ENCODE assay signal across 9 cellular contexts in the genomic region with DNA sequence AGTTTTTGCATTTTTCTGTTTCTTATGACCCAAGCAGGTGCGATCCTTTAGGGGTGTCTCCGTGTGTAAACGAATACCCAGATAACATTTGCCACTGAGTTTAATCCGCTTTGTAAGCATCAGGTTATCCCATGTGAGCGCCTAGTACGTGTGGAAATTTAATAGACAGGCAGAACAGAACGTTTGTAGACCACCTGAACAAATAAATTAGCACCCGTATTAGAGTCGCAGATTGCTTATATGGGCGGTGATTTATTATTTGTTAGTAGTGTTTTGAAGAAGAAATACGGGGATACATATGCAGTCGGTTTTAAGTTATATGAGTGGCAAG. TPM values are rescaled to one million over a fixed set of nuclear protein-coding genes. Genes with fewer than 3 reads are reported as not detected.
DNase-seq lines count a peak whose midpoint lies in the region; ATAC-seq and TF ChIP-seq lines count a peak whose summit lies in the region.
"Had no signal": no experiment of that assay in that cellular context is flagged by ENCODE, and none has a peak within 500 bp of the region (broad histone marks: within the 10 kb centered on the region; RNA-seq: fewer than 3 reads in every experiment).

No MANE protein-coding gene starts in this region.

- intact Hi-C loops in activated naive CD4-positive, alpha-beta T cell treated with anti-CD3 and anti-CD28 coated beads for 36 hours (cut with micrococcal nuclease): loop anchor here (1.0 kb wide), 8 partner anchors 21 to 1079 kb away; a partner anchor contains a TSS

- peaks cover 14% of the 10 kb centered on the region for H3K36me3 Mint-ChIP-seq in activated naive CD4-positive, alpha-beta T cell treated with anti-CD3 and anti-CD28 coated beads for 36 hours (ENCODE audit: low read depth)

- no peak for TF ChIP-seq CTCF in fibroblast of mammary gland (conservative IDR thresholded peaks at IDR 0.05; ENCODE audit: control insufficient read depth, insufficient read depth, low read depth, low read length)

- ATAC-seq in GM18499 (IDR thresholded peaks at IDR 0.05; ENCODE audit: insufficient read depth, unreplicated experiment): peak; percentile 9
- ATAC-seq in HG02588 (IDR thresholded peaks at IDR 0.05; ENCODE audit: unreplicated experiment): peak; percentile 13

- H3K4me3 Mint-ChIP-seq in activated naive CD4-positive, alpha-beta T cell treated with anti-CD3 and anti-CD28 coated beads for 36 hours: no peak overlapping the region

- no peaks in the 10 kb centered on the region for H3K27me3 Mint-ChIP-seq in activated naive CD4-positive, alpha-beta T cell treated with anti-CD3 and anti-CD28 coated beads for 36 hours (ENCODE audit: low read depth)

- H3K4me3 ChIP-seq in fibroblast of mammary gland (ENCODE audit: control insufficient read depth, low read depth, low read length) (peak overlapping the region; percentile 89), skeletal muscle cell (ENCODE audit: low read depth, low read length) (peak overlapping the region; percentile 86)

- CTCF ChIA-PET in activated naive CD4-positive, alpha-beta T cell treated with anti-CD3 and anti-CD28 coated beads for 36 hours (lab: Charles Lee): interaction anchor here (0.6 to 3.3 kb wide), 3 partner anchors 28 to 191 kb away, joined by 3 to 18 read pairs (median 5); no protein-coding TSS in a partner anchor

- DNase-seq in NCI-H774 (lab: John Stamatoyannopoulos, UW) (peak; percentile 36), fibroblast of mammary gland (ENCODE audit: low read depth) (no peak), skeletal muscle cell (ENCODE audit: low read depth) (no peak), DMS114 treated with DMSO at 0.1 percent for 48 hours (lab: John Stamatoyannopoulos, UW; ENCODE audit: unreplicated experiment) (no peak), MV-4-11 (lab: John Stamatoyannopoulos, UW) (no peak)
- DNase-seq in activated naive CD4-positive, alpha-beta T cell treated with anti-CD3 and anti-CD28 coated beads for 36 hours: no peak

- H3K4me1 Mint-ChIP-seq in activated naive CD4-positive, alpha-beta T cell treated with anti-CD3 and anti-CD28 coated beads for 36 hours (ENCODE audit: low read depth): peaks cover 34% of the 10 kb centered on the region

- H3K27ac Mint-ChIP-seq in activated naive CD4-positive, alpha-beta T cell treated with anti-CD3 and anti-CD28 coated beads for 36 hours: no peak overlapping the region

- no peaks in the 10 kb centered on the region for H3K9me3 Mint-ChIP-seq in activated naive CD4-positive, alpha-beta T cell treated with anti-CD3 and anti-CD28 coated beads for 36 hours

RNA-seq across cellular contexts. Expression of a gene that starts 0.3 kb away (rescaled TPM):
- total RNA-seq in activated naive CD4-positive, alpha-beta T cell treated with anti-CD3 and anti-CD28 coated beads for 36 hours: 1 to 10 TPM; 2.0 to 3.1 TPM

RNA-seq across cellular contexts. Expression of a gene that starts 0.5 kb away (rescaled TPM):
- total RNA-seq in activated naive CD4-positive, alpha-beta T cell treated with anti-CD3 and anti-CD28 coated beads for 36 hours: 100 to 1,000 TPM; 105 to 115 TPM

RNA-seq across cellular contexts. Expression of a gene that starts 10.2 kb away (rescaled TPM):
- total RNA-seq in activated naive CD4-positive, alpha-beta T cell treated with anti-CD3 and anti-CD28 coated beads for 36 hours: not detected

RNA-seq across cellular contexts. Expression of a gene that starts 39.5 kb away (rescaled TPM):
- total RNA-seq in activated naive CD4-positive, alpha-beta T cell treated with anti-CD3 and anti-CD28 coated beads for 36 hours: not detected
- total RNA-seq: SK-MEL-5 had no signal
